In genomic region chr18:830315-830901, GRCh38 we compare ENCODE assay signal across 8 cellular contexts. TPM values are rescaled to one million over a fixed set of nuclear protein-coding genes. Genes with fewer than 3 reads are reported as not detected.
DNase-seq lines count a peak whose midpoint lies in the region; ATAC-seq, FAIRE-seq and TF ChIP-seq lines count a peak whose summit lies in the region.

No MANE protein-coding gene starts in this region.

- peak overlapping the region; percentile 71 for H3K4me2 ChIP-seq in skeletal muscle satellite cell (ENCODE audit: low read length)

- peaks cover 21% of the 10 kb centered on the region for H3K4me1 Mint-ChIP-seq in T-helper 1 cell treated with Interleukin-12 subunit alpha and Interleukin-12 subunit beta and Interleukin-4 antibody, amounts not matched to agents 30 μg/mL and 1 μg/mL, for 36 hours (ENCODE audit: low read depth)
- peaks cover 10% of the 10 kb centered on the region for H3K4me1 Mint-ChIP-seq in CD14-positive monocyte

- no peak for DNase-seq in D721Med (ENCODE audit: insufficient read length, low spot score)
- peak; percentile 94 for DNase-seq in fibroblast of pulmonary artery (ENCODE audit: low read depth)
- DNase-seq in CD14-positive monocyte (ENCODE audit: low spot score) = no peak

- intact Hi-C loops in CD14-positive monocyte (cut with micrococcal nuclease) = loop anchor here (5.0 kb wide), 2 partner anchors 88 to 203 kb away; no protein-coding TSS in a partner anchor

- H3K9me3 Mint-ChIP-seq in T-helper 1 cell treated with Interleukin-12 subunit alpha and Interleukin-12 subunit beta and Interleukin-4 antibody, amounts not matched to agents 30 μg/mL and 1 μg/mL, for 36 hours = no peaks in the 10 kb centered on the region
- peaks cover 3 to 14% (median 6%) of the 10 kb centered on the region in 7 donors for H3K9me3 Mint-ChIP-seq in CD14-positive monocyte

- TF ChIP-seq CTCF in D721Med (IDR thresholded peaks at IDR 0.05; ENCODE audit: insufficient read depth, missing control alignments) (no peak), fibroblast of pulmonary artery (IDR thresholded peaks at IDR 0.05; ENCODE audit: low read length, missing control alignments) (no peak), CD14-positive monocyte (IDR thresholded peaks at IDR 0.05) (no peak)

- no peaks in the 10 kb centered on the region for H3K36me3 Mint-ChIP-seq in T-helper 1 cell treated with Interleukin-12 subunit alpha and Interleukin-12 subunit beta and Interleukin-4 antibody, amounts not matched to agents 30 μg/mL and 1 μg/mL, for 36 hours (ENCODE audit: low read depth)
- H3K36me3 Mint-ChIP-seq in CD14-positive monocyte = no peaks in the 10 kb centered on the region

- peak overlapping the region; percentile 46 for H3K27ac Mint-ChIP-seq in T-helper 1 cell treated with Interleukin-12 subunit alpha and Interleukin-12 subunit beta and Interleukin-4 antibody, amounts not matched to agents 30 μg/mL and 1 μg/mL, for 36 hours
- peak overlapping the region in 1 of 7 donors; percentile 45 for H3K27ac Mint-ChIP-seq in CD14-positive monocyte

- H3K36me3 ChIP-seq in skeletal muscle satellite cell (ENCODE audit: insufficient read depth, low read length) = no peaks in the 10 kb centered on the region

- peak; percentile 48 for FAIRE-seq in D721Med (lab: Jason Lieb, UNC)

- H3K9me3 ChIP-seq in skeletal muscle satellite cell (replicated peaks; ENCODE audit: low read length) = no peaks in the 10 kb centered on the region

- H3K4me3 ChIP-seq in fibroblast of pulmonary artery (replicated peaks; ENCODE audit: low read depth, low read length) (peak overlapping the region; percentile 40), skeletal muscle satellite cell (ENCODE audit: low read length) (peak overlapping the region; percentile 44)

- H3K27me3 Mint-ChIP-seq in T-helper 1 cell treated with Interleukin-12 subunit alpha and Interleukin-12 subunit beta and Interleukin-4 antibody, amounts not matched to agents 30 μg/mL and 1 μg/mL, for 36 hours (ENCODE audit: low read depth) = peaks cover 3% of the 10 kb centered on the region
- peaks cover 83 to 89% (median 87%) of the 10 kb centered on the region in 3 donors for H3K27me3 Mint-ChIP-seq in CD14-positive monocyte (ENCODE audit: low read depth in 3 of 3)

- H3K4me3 Mint-ChIP-seq in T-helper 1 cell treated with Interleukin-12 subunit alpha and Interleukin-12 subunit beta and Interleukin-4 antibody, amounts not matched to agents 30 μg/mL and 1 μg/mL, for 36 hours = peak overlapping the region; percentile 59
- H3K4me3 Mint-ChIP-seq in CD14-positive monocyte = peak overlapping the region in 1 of 2 donors; percentile 85

- peak overlapping the region; percentile 56 for H3K9ac ChIP-seq in skeletal muscle satellite cell (ENCODE audit: low read depth, low read length)

- ATAC-seq in GM19351 (IDR thresholded peaks at IDR 0.05; ENCODE audit: unreplicated experiment) = peak; percentile 70
- peak; percentile 74 for ATAC-seq in HG03432 (IDR thresholded peaks at IDR 0.05; ENCODE audit: unreplicated experiment)
- ATAC-seq in HG03045 (IDR thresholded peaks at IDR 0.05; ENCODE audit: unreplicated experiment) = no peak

- H3K4me1 ChIP-seq in skeletal muscle satellite cell (ENCODE audit: control insufficient read depth, insufficient read depth, low read length) = peaks cover 15% of the 10 kb centered on the region

- no peaks in the 10 kb centered on the region for H3K27me3 ChIP-seq in skeletal muscle satellite cell (ENCODE audit: control insufficient read depth, insufficient read depth, low read length)

RNA-seq across cellular contexts. Expression of gene YES1, which starts 18.4 kb away (rescaled TPM):
- total RNA-seq in skeletal muscle satellite cell (2012; rRNA removed) = 86.7 and 110 TPM in 2 replicates
- not detected for polyA plus RNA-seq in CD14-positive monocyte
